In the genomic region with DNA sequence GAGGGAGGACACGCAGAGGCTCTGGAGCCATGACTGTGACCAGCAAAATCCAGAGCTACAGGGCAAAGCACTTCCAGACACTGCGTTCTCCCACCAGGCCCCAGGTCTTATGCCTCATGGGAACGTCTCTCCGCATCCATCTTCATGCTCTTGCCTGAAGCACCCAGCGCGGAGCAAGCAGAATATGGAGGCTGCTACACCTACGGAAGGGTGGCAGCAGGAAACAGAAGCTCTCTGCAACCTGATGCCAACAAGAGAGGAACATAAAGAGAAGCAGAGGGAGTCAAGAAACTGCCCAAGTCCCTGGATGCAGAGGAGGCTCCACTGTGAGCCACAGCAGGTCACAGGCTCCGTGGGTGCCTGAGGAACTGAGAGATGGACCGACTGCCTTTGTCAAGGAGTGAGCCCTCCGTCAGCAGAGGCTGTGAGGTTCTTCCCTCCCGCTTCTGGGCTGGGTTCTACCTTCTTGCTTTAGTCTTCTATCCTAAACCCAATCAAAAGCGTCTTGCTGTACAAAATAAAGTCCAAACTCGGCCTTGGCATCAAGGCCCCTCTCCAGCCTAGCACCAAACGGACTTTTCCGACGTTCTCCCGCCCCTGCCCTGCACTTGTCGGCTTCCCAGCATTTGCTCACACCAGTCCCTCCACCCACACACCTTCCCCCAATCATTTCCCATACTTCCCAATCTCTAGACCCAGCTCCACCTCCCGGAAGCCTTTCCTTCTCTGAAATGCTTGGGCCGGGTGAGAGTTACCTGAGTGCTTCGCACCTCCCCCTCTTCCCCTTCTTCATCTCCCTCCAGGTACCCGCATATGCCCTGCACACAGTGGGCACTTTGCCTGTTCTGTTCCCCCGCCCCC, we compare ENCODE assay signal across 7 cellular contexts. TPM values are rescaled to one million over a fixed set of nuclear protein-coding genes. Genes with fewer than 3 reads are reported as not detected.
DNase-seq lines count a peak whose midpoint lies in the region; ATAC-seq and TF ChIP-seq lines count a peak whose summit lies in the region.

No MANE protein-coding gene starts in this region.

- H3K36me3 ChIP-seq in trophoblast cell (ENCODE audit: control insufficient read depth in 1 of 2, insufficient read depth in 2 of 2, low read length in 2 of 2) = peaks cover 6 to 11% of the 10 kb centered on the region in 2 experiments

- H2AFZ ChIP-seq in trophoblast cell (ENCODE audit: insufficient read depth, low read length, poor library complexity) = peak overlapping the region; percentile 35

- H2BK12ac ChIP-seq in trophoblast cell (ENCODE audit: low read length) = no peak overlapping the region

- H3K18ac ChIP-seq in trophoblast cell (ENCODE audit: low read length) = peak overlapping the region; percentile 57

- peak overlapping the region; percentile 95 for H3K4me3 Mint-ChIP-seq in WTC11

- POLR2A ChIA-PET in WTC11 (lab: Charles Lee) = interaction anchor here (0.6 kb wide), 2 partner anchors 9 to 16 kb away, joined by 3 read pairs; no protein-coding TSS in a partner anchor

- H3K79me1 ChIP-seq in trophoblast cell (ENCODE audit: low read length) = peaks cover 19% of the 10 kb centered on the region

- peaks cover 25% of the 10 kb centered on the region for H3K79me2 ChIP-seq in trophoblast cell (ENCODE audit: control insufficient read depth, insufficient read depth, low read length, poor library complexity)

- no peak overlapping the region for H4K12ac ChIP-seq in trophoblast cell (ENCODE audit: low read depth, low read length)

- no peak overlapping the region for H2AK5ac ChIP-seq in trophoblast cell (ENCODE audit: low read length)

- peak overlapping the region; percentile 72 for H3K4me2 ChIP-seq in trophoblast cell (ENCODE audit: low read length)

- CTCF ChIA-PET in WTC11 (lab: Charles Lee) = interaction anchor here (0.6 to 5.1 kb wide), 16 partner anchors 10 to 1035 kb away, joined by 3 to 43 read pairs (median 4); no protein-coding TSS in a partner anchor

- ATAC-seq in WTC11 = peak; percentile 12
- ATAC-seq in foreskin keratinocyte = peak; percentile 50
- no peak for ATAC-seq in GM21619 (IDR thresholded peaks at IDR 0.05; ENCODE audit: unreplicated experiment)

- H3K14ac ChIP-seq in trophoblast cell (ENCODE audit: low read length) = peak overlapping the region; percentile 46

- TF ChIP-seq CTCF in WTC11 (IDR thresholded peaks at IDR 0.05) (no peak), foreskin keratinocyte (conservative IDR thresholded peaks at IDR 0.05) (no peak)

- peak overlapping the region; percentile 75 for H4K91ac ChIP-seq in trophoblast cell (ENCODE audit: low read depth, low read length)

- peak overlapping the region; percentile 89 for H3K4me3 ChIP-seq in trophoblast cell (ENCODE audit: low read depth, low read length)

- H3K27ac ChIP-seq in foreskin keratinocyte = peak overlapping the region; percentile 75
- H3K27ac ChIP-seq in trophoblast cell (ENCODE audit: low read depth, low read length) = no peak overlapping the region

- H3K27me3 ChIP-seq in foreskin keratinocyte (no peaks in the 10 kb centered on the region), trophoblast cell (ENCODE audit: insufficient read depth, low read length) (no peaks in the 10 kb centered on the region)

- H3K4ac ChIP-seq in trophoblast cell (ENCODE audit: low read depth, low read length) = peak overlapping the region; percentile 94

- DNase-seq in ELR (ENCODE audit: low read depth) = peak; percentile 45
- DNase-seq in KBM-7 = peak; percentile 29
- peak; percentile 29 for DNase-seq in WTC11 (ENCODE audit: low spot score)
- DNase-seq in foreskin keratinocyte = peak; percentile 50 to 67
- DNase-seq in trophoblast cell = peak; percentile 33 to 52
- DNase-seq in stimulated activated CD4-positive, alpha-beta T cell treated with anti-CD3 and anti-CD28 coated beads, Interleukin-4, amount 100 ng/mL, for 4 hours = no peak

- H3K4me1 Mint-ChIP-seq in WTC11 = peaks cover 47% of the 10 kb centered on the region

- no peaks in the 10 kb centered on the region for H3K9me3 ChIP-seq in trophoblast cell (ENCODE audit: insufficient read depth, low read depth, low read length)

- no CpG with 5 or more reads among the region's 23 CpGs for WGBS in trophoblast cell (ENCODE audit: extremely low coverage, insufficient coverage, insufficient read length)

- H3K27me3 Mint-ChIP-seq in WTC11 (ENCODE audit: low read depth) = no peaks in the 10 kb centered on the region

- peaks cover 32% of the 10 kb centered on the region for H3K36me3 Mint-ChIP-seq in WTC11

- H3K27ac Mint-ChIP-seq in WTC11 = peak overlapping the region; percentile 87

- H3K9ac ChIP-seq in trophoblast cell (ENCODE audit: low read length) = peak overlapping the region; percentile 30

- no peak overlapping the region for H3K23ac ChIP-seq in trophoblast cell (ENCODE audit: low read length)

- in situ Hi-C loops in KBM-7 (cut with MboI; ENCODE audit: low pct_unique_long_range_greater_than_20kb, low sequenced_read_pairs) = no loop called here

- peaks cover 19% of the 10 kb centered on the region for H3K4me1 ChIP-seq in foreskin keratinocyte
- peaks cover 27 to 38% of the 10 kb centered on the region in 2 experiments for H3K4me1 ChIP-seq in trophoblast cell (ENCODE audit: control insufficient read depth in 1 of 2, insufficient read depth in 2 of 2, low read length in 2 of 2)

- no peaks in the 10 kb centered on the region for H3K9me3 Mint-ChIP-seq in WTC11

- H4K8ac ChIP-seq in trophoblast cell (ENCODE audit: low read depth, low read length) = peak overlapping the region; percentile 3

- no peak overlapping the region for H2BK120ac ChIP-seq in trophoblast cell (ENCODE audit: insufficient read depth, low read length, poor library complexity)

- no peak overlapping the region for H2BK5ac ChIP-seq in trophoblast cell (ENCODE audit: low read depth, low read length, poor library complexity)

TF ChIP-seq in WTC11, 78 proteins besides CTCF, POLR2A, EP300 and RAD21:
- TF ChIP-seq NR1H2 (CRISPR knock-in tag; IDR thresholded peaks at IDR 0.05) = no peak
- TF ChIP-seq, protein P1, sequence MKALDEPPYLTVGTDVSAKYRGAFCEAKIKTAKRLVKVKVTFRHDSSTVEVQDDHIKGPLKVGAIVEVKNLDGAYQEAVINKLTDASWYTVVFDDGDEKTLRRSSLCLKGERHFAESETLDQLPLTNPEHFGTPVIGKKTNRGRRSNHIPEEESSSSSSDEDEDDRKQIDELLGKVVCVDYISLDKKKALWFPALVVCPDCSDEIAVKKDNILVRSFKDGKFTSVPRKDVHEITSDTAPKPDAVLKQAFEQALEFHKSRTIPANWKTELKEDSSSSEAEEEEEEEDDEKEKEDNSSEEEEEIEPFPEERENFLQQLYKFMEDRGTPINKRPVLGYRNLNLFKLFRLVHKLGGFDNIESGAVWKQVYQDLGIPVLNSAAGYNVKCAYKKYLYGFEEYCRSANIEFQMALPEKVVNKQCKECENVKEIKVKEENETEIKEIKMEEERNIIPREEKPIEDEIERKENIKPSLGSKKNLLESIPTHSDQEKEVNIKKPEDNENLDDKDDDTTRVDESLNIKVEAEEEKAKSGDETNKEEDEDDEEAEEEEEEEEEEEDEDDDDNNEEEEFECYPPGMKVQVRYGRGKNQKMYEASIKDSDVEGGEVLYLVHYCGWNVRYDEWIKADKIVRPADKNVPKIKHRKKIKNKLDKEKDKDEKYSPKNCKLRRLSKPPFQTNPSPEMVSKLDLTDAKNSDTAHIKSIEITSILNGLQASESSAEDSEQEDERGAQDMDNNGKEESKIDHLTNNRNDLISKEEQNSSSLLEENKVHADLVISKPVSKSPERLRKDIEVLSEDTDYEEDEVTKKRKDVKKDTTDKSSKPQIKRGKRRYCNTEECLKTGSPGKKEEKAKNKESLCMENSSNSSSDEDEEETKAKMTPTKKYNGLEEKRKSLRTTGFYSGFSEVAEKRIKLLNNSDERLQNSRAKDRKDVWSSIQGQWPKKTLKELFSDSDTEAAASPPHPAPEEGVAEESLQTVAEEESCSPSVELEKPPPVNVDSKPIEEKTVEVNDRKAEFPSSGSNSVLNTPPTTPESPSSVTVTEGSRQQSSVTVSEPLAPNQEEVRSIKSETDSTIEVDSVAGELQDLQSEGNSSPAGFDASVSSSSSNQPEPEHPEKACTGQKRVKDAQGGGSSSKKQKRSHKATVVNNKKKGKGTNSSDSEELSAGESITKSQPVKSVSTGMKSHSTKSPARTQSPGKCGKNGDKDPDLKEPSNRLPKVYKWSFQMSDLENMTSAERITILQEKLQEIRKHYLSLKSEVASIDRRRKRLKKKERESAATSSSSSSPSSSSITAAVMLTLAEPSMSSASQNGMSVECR (CRISPR knock-in tag; IDR thresholded peaks at IDR 0.05; ENCODE audit: borderline replicate concordance) = 0 out of 2 replicates have a peak, but pooled peaks have one; percentile 4
- TF ChIP-seq, protein P2, sequence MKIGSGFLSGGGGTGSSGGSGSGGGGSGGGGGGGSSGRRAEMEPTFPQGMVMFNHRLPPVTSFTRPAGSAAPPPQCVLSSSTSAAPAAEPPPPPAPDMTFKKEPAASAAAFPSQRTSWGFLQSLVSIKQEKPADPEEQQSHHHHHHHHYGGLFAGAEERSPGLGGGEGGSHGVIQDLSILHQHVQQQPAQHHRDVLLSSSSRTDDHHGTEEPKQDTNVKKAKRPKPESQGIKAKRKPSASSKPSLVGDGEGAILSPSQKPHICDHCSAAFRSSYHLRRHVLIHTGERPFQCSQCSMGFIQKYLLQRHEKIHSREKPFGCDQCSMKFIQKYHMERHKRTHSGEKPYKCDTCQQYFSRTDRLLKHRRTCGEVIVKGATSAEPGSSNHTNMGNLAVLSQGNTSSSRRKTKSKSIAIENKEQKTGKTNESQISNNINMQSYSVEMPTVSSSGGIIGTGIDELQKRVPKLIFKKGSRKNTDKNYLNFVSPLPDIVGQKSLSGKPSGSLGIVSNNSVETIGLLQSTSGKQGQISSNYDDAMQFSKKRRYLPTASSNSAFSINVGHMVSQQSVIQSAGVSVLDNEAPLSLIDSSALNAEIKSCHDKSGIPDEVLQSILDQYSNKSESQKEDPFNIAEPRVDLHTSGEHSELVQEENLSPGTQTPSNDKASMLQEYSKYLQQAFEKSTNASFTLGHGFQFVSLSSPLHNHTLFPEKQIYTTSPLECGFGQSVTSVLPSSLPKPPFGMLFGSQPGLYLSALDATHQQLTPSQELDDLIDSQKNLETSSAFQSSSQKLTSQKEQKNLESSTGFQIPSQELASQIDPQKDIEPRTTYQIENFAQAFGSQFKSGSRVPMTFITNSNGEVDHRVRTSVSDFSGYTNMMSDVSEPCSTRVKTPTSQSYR (CRISPR knock-in tag; IDR thresholded peaks at IDR 0.05) = 0 out of 2 replicates have a peak, but pooled peaks have one; percentile 8

RNA-seq across cellular contexts. Expression of a gene that starts 0.9 kb away (rescaled TPM):
- total RNA-seq in WTC11 (2021) (300 to 337 TPM (median 336 TPM) in 3 replicates), foreskin keratinocyte (257 and 310 TPM in 2 replicates)
- polyA plus RNA-seq in foreskin keratinocyte = 141 and 185 TPM in 2 replicates
- 120 and 123 TPM in 2 replicates for polyA plus RNA-seq in trophoblast cell (2013)

Comparison
In these comparisons a context has a peak if more than half of its experiments do, and no peak if none do; other contexts are left out.
1. DNase-seq: peak in ELR (single experiment), KBM-7 (single experiment), WTC11 (single experiment), foreskin keratinocyte (2 of 2) and trophoblast cell (2 of 2); none in stimulated activated CD4-positive, alpha-beta T cell treated with anti-CD3 and anti-CD28 coated beads, Interleukin-4, amount 100 ng/mL, for 4 hours (0 of 2).